1 cellular context compared by ENCODE assay signal in the genomic region with DNA sequence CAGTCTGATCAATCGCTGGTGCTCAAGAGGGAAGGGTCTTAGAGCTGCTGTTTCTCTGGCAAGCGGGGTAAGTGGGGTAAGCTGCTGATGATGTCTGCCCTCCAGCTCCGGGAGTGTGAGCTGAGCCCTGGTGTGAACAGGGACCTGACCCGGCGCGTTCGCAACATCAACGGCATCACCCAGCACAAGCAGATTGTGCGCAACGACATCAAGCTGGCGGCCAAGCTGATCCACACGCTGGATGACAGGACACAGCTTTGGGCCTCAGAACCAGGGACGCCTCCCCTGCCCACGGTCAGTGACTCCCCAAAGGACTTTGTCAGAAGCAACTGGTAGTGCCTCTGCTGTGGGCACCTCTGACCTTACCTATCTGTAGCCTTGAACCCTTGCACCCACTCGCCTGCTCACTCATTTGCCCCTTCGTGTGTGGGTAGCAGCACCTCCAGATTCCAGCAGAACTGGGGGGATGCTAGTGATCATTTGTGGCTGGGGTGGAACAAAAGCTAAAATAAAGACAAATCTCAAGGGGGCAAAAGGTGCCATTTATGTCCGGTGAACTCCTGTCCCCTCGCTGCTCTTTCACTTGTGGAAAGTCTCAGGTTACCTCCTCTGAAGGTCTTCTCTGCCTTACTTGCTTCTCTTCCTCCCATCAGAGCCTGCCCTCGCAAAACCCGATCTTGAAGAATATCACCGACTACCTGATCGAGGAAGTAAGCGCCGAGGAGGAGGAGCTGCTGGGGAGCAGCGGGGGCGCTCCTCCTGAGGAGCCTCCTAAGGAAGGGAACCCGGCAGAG.
TF ChIP-seq lines count a peak whose summit lies in the region.

No MANE protein-coding gene starts in this region.

TF ChIP-seq in HepG2, 621 proteins besides CTCF, POLR2A, EP300 and RAD21:
- TF ChIP-seq POLR2G (IDR thresholded peaks at IDR 0.05; ENCODE audit: low read depth, low read length): peak; percentile 55; the same call in 1 of the 2 replicates
- no peak for TF ChIP-seq KDM1A (CRISPR knock-in tag; IDR thresholded peaks at IDR 0.05)
- peak; percentile 33 for TF ChIP-seq RBM22 (optimal IDR thresholded peaks at IDR 0.05; ENCODE audit: low read length)
- no peak for TF ChIP-seq ZNF674 (CRISPR knock-in tag; IDR thresholded peaks at IDR 0.05; ENCODE audit: low read depth)
- TF ChIP-seq RBFOX2 (IDR thresholded peaks at IDR 0.05; ENCODE audit: low read depth, low read length): peak; percentile 30; the same call in 1 of the 2 replicates
- TF ChIP-seq, protein P1, sequence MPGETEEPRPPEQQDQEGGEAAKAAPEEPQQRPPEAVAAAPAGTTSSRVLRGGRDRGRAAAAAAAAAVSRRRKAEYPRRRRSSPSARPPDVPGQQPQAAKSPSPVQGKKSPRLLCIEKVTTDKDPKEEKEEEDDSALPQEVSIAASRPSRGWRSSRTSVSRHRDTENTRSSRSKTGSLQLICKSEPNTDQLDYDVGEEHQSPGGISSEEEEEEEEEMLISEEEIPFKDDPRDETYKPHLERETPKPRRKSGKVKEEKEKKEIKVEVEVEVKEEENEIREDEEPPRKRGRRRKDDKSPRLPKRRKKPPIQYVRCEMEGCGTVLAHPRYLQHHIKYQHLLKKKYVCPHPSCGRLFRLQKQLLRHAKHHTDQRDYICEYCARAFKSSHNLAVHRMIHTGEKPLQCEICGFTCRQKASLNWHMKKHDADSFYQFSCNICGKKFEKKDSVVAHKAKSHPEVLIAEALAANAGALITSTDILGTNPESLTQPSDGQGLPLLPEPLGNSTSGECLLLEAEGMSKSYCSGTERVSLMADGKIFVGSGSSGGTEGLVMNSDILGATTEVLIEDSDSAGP (CRISPR knock-in tag; IDR thresholded peaks at IDR 0.05; ENCODE audit: borderline replicate concordance): no peak
- peak; percentile 52 for TF ChIP-seq ZNF629 (CRISPR knock-in tag; conservative IDR thresholded peaks at IDR 0.05)
- peak; percentile 24 for TF ChIP-seq AGO2 (optimal IDR thresholded peaks at IDR 0.05; ENCODE audit: low read depth, low read length)
- peak; percentile 9 for TF ChIP-seq PRPF4 (IDR thresholded peaks at IDR 0.05; ENCODE audit: low read depth, low read length, poor library complexity, severe bottlenecking)
